14 cellular contexts compared by ENCODE assay signal in the genomic region with DNA sequence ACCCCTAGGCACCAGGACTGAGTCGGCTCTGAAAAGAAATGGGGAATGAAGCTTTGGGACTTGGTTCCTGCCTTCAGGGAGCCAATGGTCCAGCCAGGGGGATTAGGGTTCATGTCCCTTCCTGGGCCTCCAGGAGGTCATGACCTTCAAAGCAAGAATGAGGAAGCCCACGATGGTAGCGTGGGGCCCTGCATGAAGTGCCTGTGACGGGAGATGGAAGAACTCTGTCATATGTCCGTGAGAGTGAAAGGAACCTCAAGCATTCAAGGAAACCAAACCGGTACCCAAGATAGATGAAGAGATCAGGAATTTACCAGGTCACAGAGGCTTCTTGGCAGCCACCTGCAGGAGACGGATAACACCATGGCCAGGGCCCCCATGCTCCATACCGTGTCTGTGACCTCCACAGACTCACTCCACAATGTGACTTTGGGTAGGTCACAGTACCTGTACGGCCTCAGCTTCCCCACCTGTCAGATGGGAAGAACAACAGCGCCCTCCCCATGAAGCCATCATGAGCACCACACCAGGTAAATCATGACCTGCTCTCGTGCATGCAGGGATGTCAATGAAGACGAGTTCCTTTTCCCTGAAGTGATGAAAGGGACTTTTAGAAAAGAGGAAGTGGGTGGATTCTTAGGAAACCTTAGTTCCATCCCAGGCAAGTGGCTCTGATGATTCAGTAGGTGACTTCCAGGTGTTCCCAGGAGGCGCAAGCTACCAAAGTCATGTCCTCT. TPM values are rescaled to one million over a fixed set of nuclear protein-coding genes. Genes with fewer than 3 reads are reported as not detected.
A peak's percentile ranks its signal among the peaks of the same experiment; 100 is the strongest.
DNase-seq lines count a peak whose midpoint lies in the region; ATAC-seq lines count a peak whose summit lies in the region.
"Had no signal": no experiment of that assay in that cellular context is flagged by ENCODE, and none has a peak within 500 bp of the region (broad histone marks: within the 10 kb centered on the region; RNA-seq: fewer than 3 reads in every experiment).

No MANE protein-coding gene starts in this region.

- intact Hi-C loops in activated naive CD4-positive, alpha-beta T cell treated with anti-CD3 and anti-CD28 coated beads for 36 hours (cut with micrococcal nuclease) = no loop called here

- H3K4me1 Mint-ChIP-seq in activated naive CD4-positive, alpha-beta T cell treated with anti-CD3 and anti-CD28 coated beads for 36 hours (ENCODE audit: low read depth) = peaks cover 52% of the 10 kb centered on the region
- H3K4me1 Mint-ChIP-seq in activated naive CD8-positive, alpha-beta T cell treated with anti-CD3 and anti-CD28 coated beads for 36 hours = peaks cover 69% of the 10 kb centered on the region
- H3K4me1 Mint-ChIP-seq in stimulated activated naive B cell treated with anti-CD40 and anti-IgM and Interleukin-4, amounts not matched to agents 10 μg/mL and 1 μg/mL and 100 μg/mL, for 72 hours = peaks cover 91 to 100% of the 10 kb centered on the region in 2 donors

- H3K9me3 ChIP-seq in MG63 = no peaks in the 10 kb centered on the region

- no peak overlapping the region for H3K4me3 ChIP-seq in MG63
- H3K4me3 ChIP-seq: dorsolateral prefrontal cortex, SK-N-MC had no signal

- ATAC-seq in stimulated activated naive B cell treated with anti-CD40 and anti-IgM and Interleukin-4, amounts not matched to agents 10 μg/mL and 1 μg/mL and 100 μg/mL, for 72 hours (replicated peaks) = peak; percentile 26 to 41
- ATAC-seq in GM18867 (IDR thresholded peaks at IDR 0.05; ENCODE audit: unreplicated experiment) = no peak
- ATAC-seq: sciatic nerve had no signal

- peak overlapping the region; percentile 60 for H3K27ac Mint-ChIP-seq in activated naive CD4-positive, alpha-beta T cell treated with anti-CD3 and anti-CD28 coated beads for 36 hours
- H3K27ac Mint-ChIP-seq in activated naive CD8-positive, alpha-beta T cell treated with anti-CD3 and anti-CD28 coated beads for 36 hours = peak overlapping the region; percentile 70
- peak overlapping the region; percentile 98 for H3K27ac Mint-ChIP-seq in stimulated activated naive B cell treated with anti-CD40 and anti-IgM and Interleukin-4, amounts not matched to agents 10 μg/mL and 1 μg/mL and 100 μg/mL, for 72 hours

- no peaks in the 10 kb centered on the region for H3K36me3 ChIP-seq in MG63

- no peaks in the 10 kb centered on the region for H3K9me3 Mint-ChIP-seq in activated naive CD4-positive, alpha-beta T cell treated with anti-CD3 and anti-CD28 coated beads for 36 hours
- H3K9me3 Mint-ChIP-seq in activated naive CD8-positive, alpha-beta T cell treated with anti-CD3 and anti-CD28 coated beads for 36 hours = no peaks in the 10 kb centered on the region
- H3K9me3 Mint-ChIP-seq in stimulated activated naive B cell treated with anti-CD40 and anti-IgM and Interleukin-4, amounts not matched to agents 10 μg/mL and 1 μg/mL and 100 μg/mL, for 72 hours = peaks cover 0 to 1% of the 10 kb centered on the region in 2 donors

- no peaks in the 10 kb centered on the region for H3K36me3 Mint-ChIP-seq in activated naive CD4-positive, alpha-beta T cell treated with anti-CD3 and anti-CD28 coated beads for 36 hours (ENCODE audit: low read depth)
- H3K36me3 Mint-ChIP-seq in activated naive CD8-positive, alpha-beta T cell treated with anti-CD3 and anti-CD28 coated beads for 36 hours = peaks cover 3% of the 10 kb centered on the region
- peaks cover 9 to 54% of the 10 kb centered on the region in 2 donors for H3K36me3 Mint-ChIP-seq in stimulated activated naive B cell treated with anti-CD40 and anti-IgM and Interleukin-4, amounts not matched to agents 10 μg/mL and 1 μg/mL and 100 μg/mL, for 72 hours

- no peak for DNase-seq in activated naive CD4-positive, alpha-beta T cell treated with anti-CD3 and anti-CD28 coated beads for 36 hours
- DNase-seq in activated naive CD4-positive, alpha-beta T cell treated with Interleukin-2 at 50 U/mL for 16 hours = no peak
- DNase-seq in MV-4-11 (lab: John Stamatoyannopoulos, UW) (peak; percentile 64), MG63 (no peak)
- DNase-seq in activated naive CD8-positive, alpha-beta T cell treated with anti-CD3 and anti-CD28 coated beads for 36 hours = no peak
- DNase-seq in stimulated activated naive B cell treated with anti-CD40 and anti-IgM and Interleukin-4, amounts not matched to agents 10 μg/mL and 1 μg/mL and 100 μg/mL, for 72 hours = peak; percentile 70
- no peak for DNase-seq in activated effector memory CD4-positive, alpha-beta T cell treated with Interleukin-2 at 50 U/mL for 16 hours
- DNase-seq: amniotic stem cell; dorsolateral prefrontal cortex; NCI-H2081; stimulated activated CD4-positive, alpha-beta T cell treated with anti-CD3 and anti-CD28 coated beads, Interleukin-4, amount 100 ng/mL, for 24 hours had no signal

- H3K27me3 Mint-ChIP-seq in activated naive CD4-positive, alpha-beta T cell treated with anti-CD3 and anti-CD28 coated beads for 36 hours (ENCODE audit: low read depth) = no peaks in the 10 kb centered on the region
- no peaks in the 10 kb centered on the region for H3K27me3 Mint-ChIP-seq in activated naive CD8-positive, alpha-beta T cell treated with anti-CD3 and anti-CD28 coated beads for 36 hours
- no peaks in the 10 kb centered on the region for H3K27me3 Mint-ChIP-seq in stimulated activated naive B cell treated with anti-CD40 and anti-IgM and Interleukin-4, amounts not matched to agents 10 μg/mL and 1 μg/mL and 100 μg/mL, for 72 hours

- H3K4me3 Mint-ChIP-seq in activated naive CD4-positive, alpha-beta T cell treated with anti-CD3 and anti-CD28 coated beads for 36 hours = no peak overlapping the region
- peak overlapping the region; percentile 0 for H3K4me3 Mint-ChIP-seq in activated naive CD8-positive, alpha-beta T cell treated with anti-CD3 and anti-CD28 coated beads for 36 hours
- peak overlapping the region; percentile 85 to 86 for H3K4me3 Mint-ChIP-seq in stimulated activated naive B cell treated with anti-CD40 and anti-IgM and Interleukin-4, amounts not matched to agents 10 μg/mL and 1 μg/mL and 100 μg/mL, for 72 hours

- CTCF ChIA-PET in activated naive CD4-positive, alpha-beta T cell treated with anti-CD3 and anti-CD28 coated beads for 36 hours (lab: Charles Lee) = interaction anchor here (1.0 to 1.3 kb wide), 2 partner anchors 12 to 17 kb away, joined by 3 read pairs; no protein-coding TSS in a partner anchor

- H3K27me3 ChIP-seq in MG63 = no peaks in the 10 kb centered on the region
- H3K27me3 ChIP-seq: dorsolateral prefrontal cortex had no signal

RNA-seq across cellular contexts. Expression of gene CYP11A1, which starts 23.3 kb away (rescaled TPM):
- not detected for total RNA-seq in activated naive CD4-positive, alpha-beta T cell treated with anti-CD3 and anti-CD28 coated beads for 36 hours
- total RNA-seq in activated naive CD8-positive, alpha-beta T cell treated with anti-CD3 and anti-CD28 coated beads for 36 hours = under 1 TPM; 0.30 to 0.31 TPM
- 0.30 and 6.3 TPM in 2 replicates for total RNA-seq in MG63 (2014; rRNA removed; shearing (Covaris generic); ENCODE audit: low replicate concordance)

RNA-seq across cellular contexts. Expression of gene SEMA7A, which starts 43.0 kb away (rescaled TPM):
- 10 to 100 TPM; 45.7 to 46.9 TPM for total RNA-seq in activated naive CD4-positive, alpha-beta T cell treated with anti-CD3 and anti-CD28 coated beads for 36 hours
- 10 to 100 TPM; 48.8 to 51.4 TPM for total RNA-seq in activated naive CD8-positive, alpha-beta T cell treated with anti-CD3 and anti-CD28 coated beads for 36 hours
- total RNA-seq in MG63 (2014; rRNA removed; shearing (Covaris generic); ENCODE audit: low replicate concordance) = 10.5 and 12.0 TPM in 2 replicates

Comparison
In these comparisons a context has a peak if more than half of its experiments do, and no peak if none do; other contexts are left out.
1. DNase-seq: peak in MV-4-11 (single experiment) and stimulated activated naive B cell treated with anti-CD40 and anti-IgM and Interleukin-4, amounts not matched to agents 10 μg/mL and 1 μg/mL and 100 μg/mL, for 72 hours (single experiment); none in activated naive CD4-positive, alpha-beta T cell treated with anti-CD3 and anti-CD28 coated beads for 36 hours (single experiment), activated naive CD4-positive, alpha-beta T cell treated with Interleukin-2 at 50 U/mL for 16 hours (single experiment), activated naive CD8-positive, alpha-beta T cell treated with anti-CD3 and anti-CD28 coated beads for 36 hours (single experiment), MG63 (single experiment) and activated effector memory CD4-positive, alpha-beta T cell treated with Interleukin-2 at 50 U/mL for 16 hours (single experiment).
2. Peak in every context shown above with its lines, with median percentiles within 50 percentile points of each other: H3K27ac Mint-ChIP-seq.